ENCODE assay signal across 23 cellular contexts in the genomic region with DNA sequence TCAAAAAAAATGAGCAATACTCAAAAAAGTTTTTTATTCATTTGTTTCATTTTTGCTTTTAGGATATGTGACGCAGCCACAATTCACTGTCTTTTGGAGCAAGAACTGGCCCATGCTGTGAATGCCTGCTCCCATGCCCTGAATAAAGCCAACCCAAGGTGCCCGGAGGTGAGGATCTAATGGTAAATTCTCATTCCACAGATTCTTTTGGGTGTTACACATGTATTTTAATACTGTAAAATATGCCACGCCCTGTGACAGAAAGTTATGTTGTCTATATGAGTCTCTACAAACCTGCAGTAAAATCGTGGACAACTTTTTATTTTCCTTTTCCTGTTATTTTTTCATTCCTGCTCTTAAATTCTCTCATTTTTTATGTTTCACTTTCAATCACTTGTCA.
"Had no signal": no experiment of that assay in that cellular context is flagged by ENCODE, and none has a peak within 500 bp of the region (broad histone marks: within the 10 kb centered on the region; RNA-seq: fewer than 3 reads in every experiment).

No MANE protein-coding gene starts in this region.

- DNase-seq: cortex of kidney; dorsolateral prefrontal cortex; effector memory CD8-positive, alpha-beta T cell; erythroblast; foreskin melanocyte; heart left ventricle; hippocampal formation; natural killer cell; nucleus accumbens; ovary; sigmoid colon; stimulated activated CD4-positive, alpha-beta T cell treated with anti-CD3 and anti-CD28 coated beads, Interleukin-2, amount 100 ng/mL, for 24 hours; stimulated activated CD4-positive, alpha-beta T cell treated with anti-CD3 and anti-CD28 coated beads, Interleukin-4, amount 100 ng/mL, for 4 hours; stimulated activated naive B cell treated with anti-CD40 and anti-IgM and Interleukin-4, amounts not matched to agents 10 μg/mL and 1 μg/mL and 100 μg/mL, for 72 hours; stimulated activated naive CD8-positive, alpha-beta T cell treated with anti-CD3 and anti-CD28 coated beads, Interleukin-15, amount 100 ng/mL, for 72 hours; testis; upper lobe of right lung had no signal

- H3K27me3 ChIP-seq: dorsolateral prefrontal cortex, heart left ventricle, neural progenitor cell, ovary, right atrium auricular region, sigmoid colon, testis, tibial nerve, upper lobe of right lung, vagina had no signal

- H2AFZ ChIP-seq: neural progenitor cell had no signal

- H3K4me1 ChIP-seq: heart left ventricle, right atrium auricular region, testis, tibial nerve, upper lobe of right lung, vagina had no signal

- ATAC-seq: effector memory CD8-positive, alpha-beta T cell; heart left ventricle; left lobe of liver; natural killer cell; stimulated activated naive B cell treated with anti-CD40 and anti-IgM and Interleukin-4, amounts not matched to agents 10 μg/mL and 1 μg/mL and 100 μg/mL, for 72 hours; stimulated activated naive CD8-positive, alpha-beta T cell treated with anti-CD3 and anti-CD28 coated beads, Interleukin-15, amount 100 ng/mL, for 72 hours; upper lobe of right lung had no signal

- H3K4me3 ChIP-seq: dorsolateral prefrontal cortex, heart left ventricle, neural progenitor cell, ovary, right atrium auricular region, sigmoid colon, skin epidermis, testis, tibial nerve, upper lobe of right lung, vagina had no signal

- H3K9me3 ChIP-seq: heart left ventricle, ovary, right atrium auricular region, sigmoid colon, testis, tibial nerve, upper lobe of right lung, vagina had no signal

- H3K36me3 ChIP-seq: neural progenitor cell, ovary had no signal

- H3K27ac ChIP-seq: dorsolateral prefrontal cortex, heart left ventricle, neural progenitor cell, ovary, right atrium auricular region, sigmoid colon, skin epidermis, testis, tibial nerve, upper lobe of right lung, vagina had no signal

- H3K4me2 ChIP-seq: neural progenitor cell had no signal

- H3K9ac ChIP-seq: neural progenitor cell had no signal
